1 cellular context compared by ENCODE assay signal in genomic region chr7:137903382-137904169, GRCh38.
TF ChIP-seq lines count a peak whose summit lies in the region.

No MANE protein-coding gene starts in this region.

TF ChIP-seq in HepG2, 621 proteins besides CTCF, POLR2A, EP300 and RAD21 (continued from another document):
- TF ChIP-seq POGK (CRISPR knock-in tag; conservative IDR thresholded peaks at IDR 0.05): 0 out of 2 replicates have a peak, but pooled peaks have one; percentile 17
- TF ChIP-seq ZNF724P (CRISPR knock-in tag; IDR thresholded peaks at IDR 0.05; ENCODE audit: borderline replicate concordance): no peak
- TF ChIP-seq TERF1 (CRISPR knock-in tag; IDR thresholded peaks at IDR 0.05): no peak
- TF ChIP-seq REPIN1 (CRISPR knock-in tag; IDR thresholded peaks at IDR 0.05; ENCODE audit: borderline replicate concordance, low read depth): no peak
- TF ChIP-seq MXI1 (IDR thresholded peaks at IDR 0.05; ENCODE audit: borderline replicate concordance, low read depth, low read length): 0 out of 3 replicates have a peak, but pooled peaks have one; percentile 30
- 0 out of 2 replicates have a peak, but pooled peaks have one; percentile 15 for TF ChIP-seq GATAD2A (CRISPR knock-in tag; IDR thresholded peaks at IDR 0.05)
- TF ChIP-seq SMC3 (IDR thresholded peaks at IDR 0.05; ENCODE audit: low read length): peak; percentile 93
- TF ChIP-seq SETDB1 (CRISPR knock-in tag; IDR thresholded peaks at IDR 0.05; ENCODE audit: borderline replicate concordance): no peak
